1 cellular context compared by ENCODE assay signal in genomic region chr7:73734619-73735525, GRCh38.
A peak's percentile ranks its signal among the peaks of the same experiment; 100 is the strongest.
TF ChIP-seq lines count a peak whose summit lies in the region.

No MANE protein-coding gene starts in this region.

TF ChIP-seq in HepG2, 621 proteins besides CTCF, POLR2A, EP300 and RAD21 (continued from another document and continues in another):
- no peak for TF ChIP-seq THAP7 (CRISPR knock-in tag; IDR thresholded peaks at IDR 0.05)
- 0 out of 2 replicates have a peak, but pooled peaks have one; percentile 62 for TF ChIP-seq HNF1B (CRISPR knock-in tag; IDR thresholded peaks at IDR 0.05)
- 0 out of 2 replicates have a peak, but pooled peaks have one; percentile 24 for TF ChIP-seq DZIP1 (CRISPR knock-in tag; IDR thresholded peaks at IDR 0.05)
- peak; percentile 51; the same call in 1 of the 3 replicates for TF ChIP-seq MXI1 (IDR thresholded peaks at IDR 0.05; ENCODE audit: borderline replicate concordance, low read depth, low read length)
- TF ChIP-seq SP4 (CRISPR knock-in tag; IDR thresholded peaks at IDR 0.05), result peak; percentile 44; the same call in 1 of the 2 replicates
- TF ChIP-seq RELA (CRISPR knock-in tag; IDR thresholded peaks at IDR 0.05), result 0 out of 2 replicates have a peak, but pooled peaks have one; percentile 64
- 0 out of 2 replicates have a peak, but pooled peaks have one; percentile 58 for TF ChIP-seq EED (CRISPR knock-in tag; IDR thresholded peaks at IDR 0.05)
- 0 out of 2 replicates have a peak, but pooled peaks have one; percentile 19 for TF ChIP-seq PAXIP1 (CRISPR knock-in tag; conservative IDR thresholded peaks at IDR 0.05)
- peak; percentile 17 for TF ChIP-seq RBM22 (optimal IDR thresholded peaks at IDR 0.05; ENCODE audit: low read length)
- no peak for TF ChIP-seq ZNF317 (CRISPR knock-in tag; IDR thresholded peaks at IDR 0.05)
- no peak for TF ChIP-seq PAX8 (CRISPR knock-in tag; IDR thresholded peaks at IDR 0.05; ENCODE audit: borderline replicate concordance)
- TF ChIP-seq ZNF768 (CRISPR knock-in tag; IDR thresholded peaks at IDR 0.05), result peak; percentile 64; the same call in 1 of the 2 replicates
- peak; percentile 70 for TF ChIP-seq ZMYM4 (CRISPR knock-in tag; IDR thresholded peaks at IDR 0.05)
- peak; percentile 55; the same call in 1 of the 2 replicates for TF ChIP-seq GATAD2A (CRISPR knock-in tag; IDR thresholded peaks at IDR 0.05)
- no peak for TF ChIP-seq ZNF431 (CRISPR knock-in tag; IDR thresholded peaks at IDR 0.05; ENCODE audit: borderline replicate concordance, low read depth)
- TF ChIP-seq NRL (CRISPR knock-in tag; IDR thresholded peaks at IDR 0.05; ENCODE audit: borderline replicate concordance), result peak; percentile 53; the same call in 1 of the 2 replicates
- peak; percentile 65 for TF ChIP-seq ELF1 (CRISPR knock-in tag; IDR thresholded peaks at IDR 0.05)
- peak; percentile 91; the same call in 1 of the 2 replicates for TF ChIP-seq ETV5 (CRISPR knock-in tag; IDR thresholded peaks at IDR 0.05; ENCODE audit: borderline replicate concordance)
- TF ChIP-seq SSRP1 (CRISPR knock-in tag; IDR thresholded peaks at IDR 0.05), result no peak
- TF ChIP-seq ZNF766 (CRISPR knock-in tag; IDR thresholded peaks at IDR 0.05; ENCODE audit: borderline replicate concordance), result no peak
- TF ChIP-seq ZMYM3 (CRISPR knock-in tag; IDR thresholded peaks at IDR 0.05), result peak; percentile 82
- 0 out of 2 replicates have a peak, but pooled peaks have one; percentile 48 for TF ChIP-seq BORCS8-MEF2B (CRISPR knock-in tag; IDR thresholded peaks at IDR 0.05)
- TF ChIP-seq ZNF652 (CRISPR knock-in tag; IDR thresholded peaks at IDR 0.05; ENCODE audit: borderline replicate concordance, low read depth), result no peak
- TF ChIP-seq ZNF891 (CRISPR knock-in tag; IDR thresholded peaks at IDR 0.05), result peak; percentile 66; the same call in 1 of the 2 replicates
- TF ChIP-seq CEBPG (CRISPR knock-in tag; IDR thresholded peaks at IDR 0.05), result peak; percentile 64
- 0 out of 2 replicates have a peak, but pooled peaks have one; percentile 22 for TF ChIP-seq NFYC (CRISPR knock-in tag; IDR thresholded peaks at IDR 0.05)
- 0 out of 2 replicates have a peak, but pooled peaks have one; percentile 53 for TF ChIP-seq ZNF335 (CRISPR knock-in tag; IDR thresholded peaks at IDR 0.05)
- peak; percentile 77 for TF ChIP-seq ELF3 (CRISPR knock-in tag; IDR thresholded peaks at IDR 0.05)
- TF ChIP-seq MAFF (IDR thresholded peaks at IDR 0.05; ENCODE audit: low read depth, low read length), result no peak
- TF ChIP-seq ZNF574 (CRISPR knock-in tag; IDR thresholded peaks at IDR 0.05), result peak; percentile 35; the same call in 1 of the 2 replicates
- peak; percentile 83; the same call in 1 of the 2 replicates for TF ChIP-seq YEATS2 (CRISPR knock-in tag; IDR thresholded peaks at IDR 0.05; ENCODE audit: borderline replicate concordance)
- TF ChIP-seq ZNF747 (CRISPR knock-in tag; IDR thresholded peaks at IDR 0.05; ENCODE audit: borderline replicate concordance), result peak; percentile 51; the same call in 1 of the 2 replicates
- 0 out of 2 replicates have a peak, but pooled peaks have one; percentile 31 for TF ChIP-seq PPARG (CRISPR knock-in tag; conservative IDR thresholded peaks at IDR 0.05)
- TF ChIP-seq TFAP4 (IDR thresholded peaks at IDR 0.05; ENCODE audit: borderline replicate concordance, low read depth), result no peak
- peak; percentile 72; the same call in 1 of the 2 replicates for TF ChIP-seq IKZF5 (CRISPR knock-in tag; IDR thresholded peaks at IDR 0.05)
- no peak for TF ChIP-seq HNRNPLL (IDR thresholded peaks at IDR 0.05; ENCODE audit: low read depth, low read length, poor library complexity, severe bottlenecking)
- peak; percentile 63; the same call in 1 of the 2 replicates for TF ChIP-seq HDAC2 (CRISPR knock-in tag; IDR thresholded peaks at IDR 0.05)
- TF ChIP-seq XRCC5 (optimal IDR thresholded peaks at IDR 0.05; ENCODE audit: low read length), result peak; percentile 91
- 0 out of 2 replicates have a peak, but pooled peaks have one; percentile 27 for TF ChIP-seq ZGPAT (CRISPR knock-in tag; IDR thresholded peaks at IDR 0.05)
- TF ChIP-seq DMAP1 (CRISPR knock-in tag; IDR thresholded peaks at IDR 0.05), result 0 out of 2 replicates have a peak, but pooled peaks have one; percentile 30
- peak; percentile 89 for TF ChIP-seq ZFX (CRISPR knock-in tag; IDR thresholded peaks at IDR 0.05; ENCODE audit: low read depth)
- TF ChIP-seq GRHL1 (CRISPR knock-in tag; conservative IDR thresholded peaks at IDR 0.05), result no peak
- no peak for TF ChIP-seq TRIM22 (IDR thresholded peaks at IDR 0.05)
- TF ChIP-seq REPIN1 (CRISPR knock-in tag; IDR thresholded peaks at IDR 0.05; ENCODE audit: borderline replicate concordance, low read depth), result peak; percentile 75; the same call in 1 of the 2 replicates
